In genomic region chr10:92242380-92242779, GRCh38 we compare ENCODE assay signal across 1 cellular context.
TF ChIP-seq lines count a peak whose summit lies in the region.

No MANE protein-coding gene starts in this region.

TF ChIP-seq in HepG2, 621 proteins besides CTCF, POLR2A, EP300 and RAD21:
- TF ChIP-seq ZNF136 (CRISPR knock-in tag; IDR thresholded peaks at IDR 0.05; ENCODE audit: low read depth) (no peak), ZNF256 (CRISPR knock-in tag; conservative IDR thresholded peaks at IDR 0.05) (no peak), SNAPC4 (CRISPR knock-in tag; IDR thresholded peaks at IDR 0.05) (no peak)
